In genomic region chr9:99647617-99648016, GRCh38 we compare ENCODE assay signal across 35 cellular contexts.
"Had no signal": no experiment of that assay in that cellular context is flagged by ENCODE, and none has a peak within 500 bp of the region (broad histone marks: within the 10 kb centered on the region; RNA-seq: fewer than 3 reads in every experiment).

No MANE protein-coding gene starts in this region.

- DNase-seq: Karpas-422, Kasumi-1, KG1, MG63, MM.1S, MV-4-11, NCI-H1048, NCI-H1092, NCI-H1092 treated with DMSO at 0.1 percent for 48 hours, NCI-H1105, NCI-H1105 treated with DMSO at 0.1 percent for 48 hours, NCI-H1417, NCI-H1417 treated with DMSO at 0.1 percent for 48 hours, NCI-H1436, NCI-H1436 treated with DMSO at 0.1 percent for 48 hours, NCI-H146, NCI-H1694, NCI-H1694 treated with DMSO at 0.1 percent for 48 hours, NCI-H187, NCI-H187 treated with DMSO at 0.1 percent for 48 hours, NCI-H1930, NCI-H2029, NCI-H2029 treated with DMSO at 0.1 percent for 48 hours, NCI-H2081, NCI-H2081 treated with DMSO at 0.1 percent for 48 hours, NCI-H2107, NCI-H2171, NCI-H2171 treated with DMSO at 0.1 percent for 48 hours, NCI-H2227 treated with DMSO at 0.1 percent for 48 hours, NCI-H226, NCI-H345, NCI-H446, NCI-H446 treated with DMSO at 0.1 percent for 48 hours, NCI-H510A had no signal

- H3K27ac ChIP-seq: KMS-11 had no signal

- H3K4me3 ChIP-seq: MG63 had no signal

- H3K36me3 ChIP-seq: MG63 had no signal

- H3K27me3 ChIP-seq: MG63 had no signal

- H3K9me3 ChIP-seq: MG63 had no signal
